In the genomic region with DNA sequence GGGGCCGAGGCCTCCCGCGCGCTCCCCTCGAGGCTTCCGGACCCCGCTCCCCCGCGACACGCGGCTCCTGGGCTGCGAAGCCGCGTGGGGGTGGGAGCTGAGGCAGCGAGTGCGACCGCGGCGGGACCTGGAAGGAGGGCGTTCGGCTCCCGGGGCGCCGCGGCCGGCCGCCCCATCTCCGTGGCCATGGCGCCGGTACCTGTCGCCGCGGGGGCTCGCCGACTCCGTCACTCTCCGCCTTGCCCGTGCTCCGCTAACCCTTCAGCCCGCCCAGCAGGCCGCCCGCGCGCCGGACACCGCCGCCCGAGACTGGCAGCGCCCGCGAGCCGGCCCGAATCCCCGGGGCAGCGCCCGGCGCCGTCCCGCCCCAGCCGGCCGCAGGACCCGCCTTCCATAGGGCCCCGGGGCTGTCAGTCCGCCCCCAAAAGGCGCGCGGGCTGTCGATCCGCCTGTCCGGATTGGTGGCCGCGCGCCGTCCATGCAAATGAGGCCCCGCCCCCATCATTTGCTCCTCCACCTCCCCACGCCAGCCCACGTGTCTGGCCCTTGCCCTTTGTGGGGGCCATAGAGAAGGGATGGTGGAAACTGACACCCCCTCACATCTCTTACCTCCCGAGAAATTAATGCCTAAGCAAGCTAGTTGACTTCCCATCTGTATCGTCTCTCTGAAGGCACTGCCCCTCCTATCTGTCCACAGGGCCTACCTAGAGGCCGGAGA, we compare ENCODE assay signal across 8 cellular contexts. TPM values are rescaled to one million over a fixed set of nuclear protein-coding genes. Genes with fewer than 3 reads are reported as not detected.
DNase-seq lines count a peak whose midpoint lies in the region; ATAC-seq, FAIRE-seq and TF ChIP-seq lines count a peak whose summit lies in the region.

A gene (minus strand): TSS at position 311 of the 718 bp plus-strand sequence. CDS start 46,091 bp downstream, outside the sequence.

- FAIRE-seq in RCC 7860 (lab: Jason Lieb, UNC): no peak

- no TSS peak for BruUV-seq in Calu3 (replicated peaks; lab: Mats Ljungman, UMichigan)

- peaks cover 7% of the 10 kb centered on the region for H3K4me1 Mint-ChIP-seq in Calu3 (ENCODE audit: low read depth, unreplicated experiment)
- H3K4me1 Mint-ChIP-seq in activated T-helper 2 cell treated with anti-CD3 and anti-CD28 coated beads, Interferon-gamma antibody, Interleukin-2, Interleukin-4, amounts not matched to agents 10 μg/mL and 5 μg/mL and 100 μg/mL, durations not matched to agents 14 hours and 24 hours and 36 hours (ENCODE audit: low read depth): peaks cover 13% of the 10 kb centered on the region
- H3K4me1 Mint-ChIP-seq in natural killer cell treated with Interleukin-12 subunit alpha and Interleukin-12 subunit beta and Interleukin-15 and Interleukin-18, amount 100 ng/mL, for 72 hours (ENCODE audit: low read depth in 2 of 2): peaks cover 11 to 16% of the 10 kb centered on the region in 2 donors

- CTCF ChIA-PET in Calu3 (lab: Charles Lee): no interaction called here

- DNase-seq in Calu3 (peak; percentile 97), HUDEP-2 (lab: John Stamatoyannopoulos, UW; ENCODE audit: unreplicated experiment in 76 of 76) (peak in 74 of 76 experiments; percentile 80 to 99 (median 94)), RCC 7860 (ENCODE audit: low spot score) (peak; percentile 69), fibroblast of peridontal ligament (ENCODE audit: extremely low read depth) (peak; percentile 52)
- peak; percentile 86 for DNase-seq in activated T-helper 2 cell treated with anti-CD3 and anti-CD28 coated beads, Interferon-gamma antibody, Interleukin-2, Interleukin-4, amounts not matched to agents 10 μg/mL and 5 μg/mL and 100 μg/mL, durations not matched to agents 14 hours and 24 hours and 36 hours (ENCODE audit: low spot score)
- DNase-seq in natural killer cell treated with Interleukin-12 subunit alpha and Interleukin-12 subunit beta and Interleukin-15 and Interleukin-18, amount 100 ng/mL, for 72 hours (ENCODE audit: low spot score): peak; percentile 95
- peak; percentile 95 for DNase-seq in stimulated activated naive CD8-positive, alpha-beta T cell treated with anti-CD3 and anti-CD28 coated beads, Interleukin-15, Interleukin-2, amounts not matched to agents 100 U/mL and 50 U/mL, for 24 hours

- TF ChIP-seq CTCF in Calu3 (IDR thresholded peaks at IDR 0.05; ENCODE audit: unreplicated experiment): no peak

- H3K4me3 Mint-ChIP-seq in Calu3 (ENCODE audit: low read depth, unreplicated experiment): peak within 1 kb of the TSS; percentile 98
- H3K4me3 Mint-ChIP-seq in activated T-helper 2 cell treated with anti-CD3 and anti-CD28 coated beads, Interferon-gamma antibody, Interleukin-2, Interleukin-4, amounts not matched to agents 10 μg/mL and 5 μg/mL and 100 μg/mL, durations not matched to agents 14 hours and 24 hours and 36 hours (ENCODE audit: low read depth): peak within 1 kb of the TSS; percentile 92
- peak within 1 kb of the TSS; percentile 93 for H3K4me3 Mint-ChIP-seq in natural killer cell treated with Interleukin-12 subunit alpha and Interleukin-12 subunit beta and Interleukin-15 and Interleukin-18, amount 100 ng/mL, for 72 hours

- H3K9me3 Mint-ChIP-seq in Calu3 (ENCODE audit: low read depth, unreplicated experiment): no peaks in the 10 kb centered on the region
- H3K9me3 Mint-ChIP-seq in activated T-helper 2 cell treated with anti-CD3 and anti-CD28 coated beads, Interferon-gamma antibody, Interleukin-2, Interleukin-4, amounts not matched to agents 10 μg/mL and 5 μg/mL and 100 μg/mL, durations not matched to agents 14 hours and 24 hours and 36 hours: no peaks in the 10 kb centered on the region
- no peaks in the 10 kb centered on the region for H3K9me3 Mint-ChIP-seq in natural killer cell treated with Interleukin-12 subunit alpha and Interleukin-12 subunit beta and Interleukin-15 and Interleukin-18, amount 100 ng/mL, for 72 hours

- intact Hi-C loops in Calu3 (cut with micrococcal nuclease; ENCODE audit: unreplicated experiment): loop anchor here (5.0 to 10.0 kb wide), 3 partner anchors 49 to 106 kb away; a partner anchor contains a TSS
- intact Hi-C loops in activated T-helper 2 cell treated with anti-CD3 and anti-CD28 coated beads, Interferon-gamma antibody, Interleukin-2, Interleukin-4, amounts not matched to agents 10 μg/mL and 5 μg/mL and 100 μg/mL, durations not matched to agents 14 hours and 24 hours and 36 hours (cut with micrococcal nuclease): loop anchor here (1.0 to 5.0 kb wide), 4 partner anchors 31 to 106 kb away; a partner anchor contains a TSS

- peak; percentile 68 for ATAC-seq in GM21360 (IDR thresholded peaks at IDR 0.05; ENCODE audit: unreplicated experiment)
- ATAC-seq in natural killer cell treated with Interleukin-12 subunit alpha and Interleukin-12 subunit beta and Interleukin-15 and Interleukin-18, amount 100 ng/mL, for 72 hours: peak; percentile 98
- ATAC-seq in stimulated activated naive CD8-positive, alpha-beta T cell treated with anti-CD3 and anti-CD28 coated beads, Interleukin-15, Interleukin-2, amounts not matched to agents 100 U/mL and 50 U/mL, for 24 hours: peak; percentile 95

- no peaks in the 10 kb centered on the region for H3K27me3 Mint-ChIP-seq in Calu3 (ENCODE audit: unreplicated experiment)
- no peaks in the 10 kb centered on the region for H3K27me3 Mint-ChIP-seq in activated T-helper 2 cell treated with anti-CD3 and anti-CD28 coated beads, Interferon-gamma antibody, Interleukin-2, Interleukin-4, amounts not matched to agents 10 μg/mL and 5 μg/mL and 100 μg/mL, durations not matched to agents 14 hours and 24 hours and 36 hours (ENCODE audit: low read depth)
- H3K27me3 Mint-ChIP-seq in natural killer cell treated with Interleukin-12 subunit alpha and Interleukin-12 subunit beta and Interleukin-15 and Interleukin-18, amount 100 ng/mL, for 72 hours: no peaks in the 10 kb centered on the region

- H3K27ac Mint-ChIP-seq in Calu3 (ENCODE audit: unreplicated experiment): peak within 1 kb of the TSS; percentile 77
- H3K27ac Mint-ChIP-seq in activated T-helper 2 cell treated with anti-CD3 and anti-CD28 coated beads, Interferon-gamma antibody, Interleukin-2, Interleukin-4, amounts not matched to agents 10 μg/mL and 5 μg/mL and 100 μg/mL, durations not matched to agents 14 hours and 24 hours and 36 hours: peak within 1 kb of the TSS; percentile 87
- peak within 1 kb of the TSS; percentile 58 to 86 for H3K27ac Mint-ChIP-seq in natural killer cell treated with Interleukin-12 subunit alpha and Interleukin-12 subunit beta and Interleukin-15 and Interleukin-18, amount 100 ng/mL, for 72 hours

- H3K36me3 Mint-ChIP-seq in Calu3 (ENCODE audit: insufficient read depth, unreplicated experiment): peaks cover 24% of the 10 kb centered on the region
- peaks cover 5% of the 10 kb centered on the region for H3K36me3 Mint-ChIP-seq in activated T-helper 2 cell treated with anti-CD3 and anti-CD28 coated beads, Interferon-gamma antibody, Interleukin-2, Interleukin-4, amounts not matched to agents 10 μg/mL and 5 μg/mL and 100 μg/mL, durations not matched to agents 14 hours and 24 hours and 36 hours (ENCODE audit: low read depth)
- no peaks in the 10 kb centered on the region for H3K36me3 Mint-ChIP-seq in natural killer cell treated with Interleukin-12 subunit alpha and Interleukin-12 subunit beta and Interleukin-15 and Interleukin-18, amount 100 ng/mL, for 72 hours

RNA-seq across cellular contexts. Expression of the gene that starts here (rescaled TPM):
- total RNA-seq in Calu3 (2022): 14.3 and 15.1 TPM in 2 replicates
- total RNA-seq in activated T-helper 2 cell treated with anti-CD3 and anti-CD28 coated beads, Interferon-gamma antibody, Interleukin-2, Interleukin-4, amounts not matched to agents 10 μg/mL and 5 μg/mL and 100 μg/mL, durations not matched to agents 14 hours and 24 hours and 36 hours: 88.1 and 90.9 TPM in 2 replicates
- total RNA-seq in natural killer cell treated with Interleukin-12 subunit alpha and Interleukin-12 subunit beta and Interleukin-15 and Interleukin-18, amount 100 ng/mL, for 72 hours: 10 to 100 TPM; 14.1 to 32.5 TPM

Comparison
In these comparisons a context has a peak if more than half of its experiments do, and no peak if none do; other contexts are left out.
1. Peak in every context shown above with its lines: DNase-seq and ATAC-seq.